18 cellular contexts compared by ENCODE assay signal in genomic region chr15:55394694-55395093, GRCh38. TPM values are rescaled to one million over a fixed set of nuclear protein-coding genes. Genes with fewer than 3 reads are reported as not detected.
DNase-seq lines count a peak whose midpoint lies in the region; ATAC-seq and TF ChIP-seq lines count a peak whose summit lies in the region.
"Had no signal": no experiment of that assay in that cellular context is flagged by ENCODE, and none has a peak within 500 bp of the region (broad histone marks: within the 10 kb centered on the region; RNA-seq: fewer than 3 reads in every experiment).

No MANE protein-coding gene starts in this region.

- TF ChIP-seq CTCF in fibroblast of villous mesenchyme (IDR thresholded peaks at IDR 0.05; ENCODE audit: insufficient read depth, low read depth, low read length) (no peak), upper lobe of right lung (IDR thresholded peaks at IDR 0.05) (no peak)

- no peak overlapping the region for H3K27ac ChIP-seq in upper lobe of right lung
- H3K27ac ChIP-seq: coronary artery, gastroesophageal sphincter, pancreas, vagina had no signal

- no peak for TF ChIP-seq EP300 in Ishikawa (IDR thresholded peaks at IDR 0.05; ENCODE audit: borderline replicate concordance)

- no peaks in the 10 kb centered on the region for H3K36me3 ChIP-seq in upper lobe of right lung
- H3K36me3 ChIP-seq: gastroesophageal sphincter, pancreas, vagina had no signal

- no peak overlapping the region for H3K4me3 ChIP-seq in fibroblast of villous mesenchyme (ENCODE audit: low read depth, low read length)
- H3K4me3 ChIP-seq in upper lobe of right lung: no peak overlapping the region
- H3K4me3 ChIP-seq: coronary artery, gastroesophageal sphincter, GM12878, pancreas, vagina had no signal

- H3K4me1 ChIP-seq in upper lobe of right lung: peaks cover 4% of the 10 kb centered on the region
- H3K4me1 ChIP-seq: gastroesophageal sphincter, pancreas, vagina had no signal

- no peak for TF ChIP-seq RAD21 in Ishikawa (IDR thresholded peaks at IDR 0.05; ENCODE audit: low read depth)

- intact Hi-C loops in upper lobe of right lung (cut with DNase I): no loop called here

- no peaks in the 10 kb centered on the region for H3K27me3 ChIP-seq in upper lobe of right lung
- H3K27me3 ChIP-seq: gastroesophageal sphincter, pancreas, vagina had no signal

- peak; percentile 80 for ATAC-seq in upper lobe of right lung
- ATAC-seq in HG03521 (IDR thresholded peaks at IDR 0.05; ENCODE audit: unreplicated experiment): no peak
- ATAC-seq in GM19395 (IDR thresholded peaks at IDR 0.05; ENCODE audit: unreplicated experiment): no peak
- ATAC-seq: gastroesophageal sphincter, GM12878 had no signal

- peak; percentile 46 for DNase-seq in SKM-1 treated with dmso at 0.1 percent for 144 hours (lab: John Stamatoyannopoulos, UW; ENCODE audit: unreplicated experiment)
- peak; percentile 60 for DNase-seq in fibroblast of villous mesenchyme (ENCODE audit: low read depth)
- DNase-seq in upper lobe of right lung: no peak
- no peak for DNase-seq in H4 (ENCODE audit: low spot score)
- DNase-seq: activated CD4-positive, alpha-beta T cell treated with anti-CD3 and anti-CD28 coated beads, Interleukin-2, amount 50 U/mL, for 1 hour; activated CD8-positive, alpha-beta memory T cell treated with anti-CD3 and anti-CD28 coated beads, Interleukin-2, amount 50 U/mL, for 48 hours; activated naive CD4-positive, alpha-beta T cell; NCI-H146; NCI-H82; pancreas; stimulated activated CD4-positive, alpha-beta T cell treated with anti-CD3 and anti-CD28 coated beads, Interleukin-4, amount 100 ng/mL, for 1 hour had no signal

- H3K9me3 ChIP-seq in upper lobe of right lung: no peaks in the 10 kb centered on the region
- H3K9me3 ChIP-seq: gastroesophageal sphincter, pancreas, vagina had no signal

TF ChIP-seq in Ishikawa, 13 proteins besides CTCF, POLR2A, EP300 and RAD21:
- TF ChIP-seq ZBTB7A (IDR thresholded peaks at IDR 0.05; ENCODE audit: low read depth) (no peak), CEBPB (IDR thresholded peaks at IDR 0.05) (peak; percentile 89), CREB1 (IDR thresholded peaks at IDR 0.05; ENCODE audit: low read depth) (no peak)
- TF ChIP-seq, protein P1, sequence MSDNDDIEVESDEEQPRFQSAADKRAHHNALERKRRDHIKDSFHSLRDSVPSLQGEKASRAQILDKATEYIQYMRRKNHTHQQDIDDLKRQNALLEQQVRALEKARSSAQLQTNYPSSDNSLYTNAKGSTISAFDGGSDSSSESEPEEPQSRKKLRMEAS (IDR thresholded peaks at IDR 0.05): no peak

RNA-seq across cellular contexts. Expression of gene CCPG1, which starts 13.5 kb away (rescaled TPM):
- total RNA-seq in fibroblast of villous mesenchyme (37.7 and 42.3 TPM in 2 replicates), upper lobe of right lung (92.0 TPM)
- total RNA-seq in H4 (2014; rRNA removed; shearing (Covaris generic)): 79.0 and 90.7 TPM in 2 replicates

RNA-seq across cellular contexts. Expression of gene PIERCE2, which starts 13.6 kb away (rescaled TPM):
- total RNA-seq in fibroblast of villous mesenchyme (1.3 TPM in 2 replicates), upper lobe of right lung (2.3 TPM)
- total RNA-seq in H4 (2014; rRNA removed; shearing (Covaris generic)): 1.3 and 6.5 TPM in 2 replicates
- total RNA-seq: vagina had no signal

Comparison
In these comparisons a context has a peak if more than half of its experiments do, and no peak if none do; other contexts are left out.
1. DNase-seq: peak in SKM-1 treated with dmso at 0.1 percent for 144 hours (single experiment) and fibroblast of villous mesenchyme (single experiment); none in upper lobe of right lung (single experiment) and H4 (single experiment).